ENCODE assay signal across 19 cellular contexts in genomic region chr7:128021361-128021760, GRCh38. TPM values are rescaled to one million over a fixed set of nuclear protein-coding genes. Genes with fewer than 3 reads are reported as not detected.
DNase-seq lines count a peak whose midpoint lies in the region; ATAC-seq and TF ChIP-seq lines count a peak whose summit lies in the region.
"Had no signal": no experiment of that assay in that cellular context is flagged by ENCODE, and none has a peak within 500 bp of the region (broad histone marks: within the 10 kb centered on the region; RNA-seq: fewer than 3 reads in every experiment).

No MANE protein-coding gene starts in this region.

- no peaks in the 10 kb centered on the region for H3K9me3 Mint-ChIP-seq in neural crest cell
- H3K9me3 Mint-ChIP-seq in CD4-positive, alpha-beta T cell = no peaks in the 10 kb centered on the region
- H3K9me3 Mint-ChIP-seq: mesothelial cell of epicardium had no signal

- CTCF ChIA-PET in CD4-positive, alpha-beta T cell (lab: Charles Lee) = no interaction called here

- TF ChIP-seq CTCF in epithelial cell of esophagus (IDR thresholded peaks at IDR 0.05; ENCODE audit: insufficient read depth, low read depth, low read length, missing control alignments) (no peak), neural crest cell (conservative IDR thresholded peaks at IDR 0.05) (no peak)
- TF ChIP-seq CTCF in CD4-positive, alpha-beta T cell (IDR thresholded peaks at IDR 0.05) = no peak

- POLR2A ChIA-PET in CD4-positive, alpha-beta T cell (lab: Charles Lee) = interaction anchor here (0.6 kb wide), 1 partner anchor 257 kb away, joined by 3 read pairs; no protein-coding TSS in a partner anchor

- H3K27me3 ChIP-seq in CD4-positive, alpha-beta T cell (ENCODE audit: control insufficient read depth, insufficient read depth, low read length) = no peaks in the 10 kb centered on the region
- H3K27me3 ChIP-seq: Peyer's patch had no signal

- H3K4me3 ChIP-seq in epithelial cell of esophagus (ENCODE audit: low read length) = no peak overlapping the region
- H3K4me3 ChIP-seq: Peyer's patch had no signal

- peak overlapping the region; percentile 11 for H3K4me3 Mint-ChIP-seq in neural crest cell
- no peak overlapping the region for H3K4me3 Mint-ChIP-seq in CD4-positive, alpha-beta T cell
- H3K4me3 Mint-ChIP-seq: activated naive CD8-positive, alpha-beta T cell; mesothelial cell of epicardium had no signal

- no peaks in the 10 kb centered on the region for H3K9me3 ChIP-seq in CD4-positive, alpha-beta T cell (ENCODE audit: control insufficient read depth, low read length)
- H3K9me3 ChIP-seq: Peyer's patch had no signal

- peaks cover 12% of the 10 kb centered on the region for H3K36me3 Mint-ChIP-seq in neural crest cell (ENCODE audit: low read depth)
- H3K36me3 Mint-ChIP-seq in CD4-positive, alpha-beta T cell (ENCODE audit: low read depth) = peaks cover 24% of the 10 kb centered on the region

- H3K27me3 Mint-ChIP-seq in neural crest cell (ENCODE audit: low read depth) = no peaks in the 10 kb centered on the region
- no peaks in the 10 kb centered on the region for H3K27me3 Mint-ChIP-seq in CD4-positive, alpha-beta T cell
- H3K27me3 Mint-ChIP-seq: activated naive CD8-positive, alpha-beta T cell had no signal

- no peak overlapping the region for H3K27ac ChIP-seq in CD4-positive, alpha-beta T cell (ENCODE audit: low read depth, low read length)
- H3K27ac ChIP-seq: Peyer's patch had no signal

- no peak for ATAC-seq in GM18502 (IDR thresholded peaks at IDR 0.05; ENCODE audit: poor library complexity, unreplicated experiment)
- ATAC-seq in CD4-positive, alpha-beta T cell (ENCODE audit: poor library complexity) = no peak
- no peak for ATAC-seq in HG03565 (IDR thresholded peaks at IDR 0.05; ENCODE audit: unreplicated experiment)

- peak; percentile 37 for DNase-seq in EH (ENCODE audit: low read depth)
- peak; percentile 54 for DNase-seq in NCI-H226
- peak; percentile 100 for DNase-seq in epithelial cell of esophagus (ENCODE audit: low read depth)
- no peak for DNase-seq in neural crest cell (ENCODE audit: low read depth, low spot score)
- no peak for DNase-seq in OCI-M1 (lab: John Stamatoyannopoulos, UW)
- DNase-seq in CD4-positive, alpha-beta T cell = no peak
- DNase-seq: activated CD4-positive, alpha-beta T cell treated with anti-CD3 and anti-CD28 coated beads for 1 hour; effector CD8-positive, alpha-beta T cell; GOT3; NCI-H1436; NCI-H524 treated with DMSO at 0.1 percent for 48 hours; occipital lobe; Peyer's patch; stimulated activated CD4-positive, alpha-beta T cell treated with anti-CD3 and anti-CD28 coated beads, Interleukin-4, amount 100 ng/mL, for 4 hours had no signal

- H3K27ac Mint-ChIP-seq in neural crest cell (ENCODE audit: unreplicated experiment) = no peak overlapping the region
- no peak overlapping the region for H3K27ac Mint-ChIP-seq in CD4-positive, alpha-beta T cell
- H3K27ac Mint-ChIP-seq: activated naive CD8-positive, alpha-beta T cell had no signal

- H3K4me1 Mint-ChIP-seq in neural crest cell = peaks cover 61% of the 10 kb centered on the region
- peaks cover 12% of the 10 kb centered on the region for H3K4me1 Mint-ChIP-seq in CD4-positive, alpha-beta T cell (ENCODE audit: low read depth)

- intact Hi-C loops in CD4-positive, alpha-beta T cell (cut with DNase I, micrococcal nuclease) = no loop called here

RNA-seq across cellular contexts. Expression of gene LRRC4, which starts 9.9 kb away (rescaled TPM):
- 67.5 and 67.6 TPM in 2 replicates for total RNA-seq in neural crest cell
- 1 to 10 TPM; 1.1 to 1.6 TPM for total RNA-seq in CD4-positive, alpha-beta T cell
- total RNA-seq: T-helper 2 cell treated with Interferon-gamma antibody and Interleukin-4, amounts not matched to agents 100 ng/mL and 5 ng/mL, for 36 hours had no signal

Comparison
In these comparisons a context has a peak if more than half of its experiments do, and no peak if none do; other contexts are left out.
1. DNase-seq: peak in EH (single experiment), NCI-H226 (single experiment) and epithelial cell of esophagus (single experiment); none in neural crest cell (single experiment), OCI-M1 (single experiment) and CD4-positive, alpha-beta T cell (0 of 10).
2. RNA of gene LRRC4, which starts 9.9 kb away (total RNA-seq): 67.5 to 67.6 TPM in neural crest cell; 1.1 to 1.6 TPM in CD4-positive, alpha-beta T cell; every median in the first group is over 10 times any median in the second.